Comparison of ENCODE assay signal across 1 cellular context in the genomic region with DNA sequence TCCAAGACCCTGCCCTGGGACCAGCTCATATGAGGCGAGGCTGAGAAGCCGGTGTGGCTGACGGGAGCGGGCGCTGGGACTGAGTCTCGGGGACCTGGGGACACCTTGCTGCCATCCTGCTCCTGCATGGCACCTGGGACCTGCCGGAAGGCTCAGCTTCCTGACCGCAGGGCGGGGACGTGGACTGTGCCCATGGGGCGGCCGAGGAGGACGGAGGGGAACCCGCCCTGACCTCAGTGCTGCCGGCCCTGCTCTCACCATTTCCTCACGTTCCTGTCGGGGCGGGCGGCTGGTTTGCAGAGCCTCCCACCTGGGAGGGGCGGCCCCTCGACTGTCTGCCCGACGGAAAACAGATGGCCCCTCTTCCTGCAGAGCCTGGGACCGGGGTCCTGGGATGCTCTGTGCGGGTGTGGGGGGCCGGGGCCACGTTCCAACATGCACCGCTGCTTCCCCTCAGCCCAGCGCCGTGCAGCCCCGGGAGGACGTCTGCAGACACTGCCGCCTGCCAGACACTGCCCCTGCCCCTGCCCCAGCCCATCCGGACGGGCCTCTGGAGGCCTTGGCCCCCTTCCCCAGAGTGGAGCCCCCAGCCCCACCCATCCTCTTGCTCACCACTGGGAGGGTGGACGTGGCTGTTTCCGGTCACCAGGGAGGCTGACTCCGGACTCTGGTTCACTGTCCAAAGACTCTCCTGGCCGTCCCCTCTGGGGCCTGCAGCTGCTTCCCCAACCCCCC.
TF ChIP-seq lines count a peak whose summit lies in the region.

No MANE protein-coding gene starts in this region.

TF ChIP-seq in HepG2, 621 proteins besides CTCF, POLR2A, EP300 and RAD21:
- TF ChIP-seq GABPA (IDR thresholded peaks at IDR 0.05; ENCODE audit: low read depth, low read length): no peak
- TF ChIP-seq GABPA (CRISPR knock-in tag; IDR thresholded peaks at IDR 0.05; ENCODE audit: low read depth): peak; percentile 22; the same call in 1 of the 2 replicates
- TF ChIP-seq, protein P1, sequence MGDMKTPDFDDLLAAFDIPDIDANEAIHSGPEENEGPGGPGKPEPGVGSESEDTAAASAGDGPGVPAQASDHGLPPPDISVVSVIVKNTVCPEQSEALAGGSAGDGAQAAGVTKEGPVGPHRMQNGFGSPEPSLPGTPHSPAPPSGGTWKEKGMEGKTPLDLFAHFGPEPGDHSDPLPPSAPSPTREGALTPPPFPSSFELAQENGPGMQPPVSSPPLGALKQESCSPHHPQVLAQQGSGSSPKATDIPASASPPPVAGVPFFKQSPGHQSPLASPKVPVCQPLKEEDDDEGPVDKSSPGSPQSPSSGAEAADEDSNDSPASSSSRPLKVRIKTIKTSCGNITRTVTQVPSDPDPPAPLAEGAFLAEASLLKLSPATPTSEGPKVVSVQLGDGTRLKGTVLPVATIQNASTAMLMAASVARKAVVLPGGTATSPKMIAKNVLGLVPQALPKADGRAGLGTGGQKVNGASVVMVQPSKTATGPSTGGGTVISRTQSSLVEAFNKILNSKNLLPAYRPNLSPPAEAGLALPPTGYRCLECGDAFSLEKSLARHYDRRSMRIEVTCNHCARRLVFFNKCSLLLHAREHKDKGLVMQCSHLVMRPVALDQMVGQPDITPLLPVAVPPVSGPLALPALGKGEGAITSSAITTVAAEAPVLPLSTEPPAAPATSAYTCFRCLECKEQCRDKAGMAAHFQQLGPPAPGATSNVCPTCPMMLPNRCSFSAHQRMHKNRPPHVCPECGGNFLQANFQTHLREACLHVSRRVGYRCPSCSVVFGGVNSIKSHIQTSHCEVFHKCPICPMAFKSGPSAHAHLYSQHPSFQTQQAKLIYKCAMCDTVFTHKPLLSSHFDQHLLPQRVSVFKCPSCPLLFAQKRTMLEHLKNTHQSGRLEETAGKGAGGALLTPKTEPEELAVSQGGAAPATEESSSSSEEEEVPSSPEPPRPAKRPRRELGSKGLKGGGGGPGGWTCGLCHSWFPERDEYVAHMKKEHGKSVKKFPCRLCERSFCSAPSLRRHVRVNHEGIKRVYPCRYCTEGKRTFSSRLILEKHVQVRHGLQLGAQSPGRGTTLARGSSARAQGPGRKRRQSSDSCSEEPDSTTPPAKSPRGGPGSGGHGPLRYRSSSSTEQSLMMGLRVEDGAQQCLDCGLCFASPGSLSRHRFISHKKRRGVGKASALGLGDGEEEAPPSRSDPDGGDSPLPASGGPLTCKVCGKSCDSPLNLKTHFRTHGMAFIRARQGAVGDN (CRISPR knock-in tag; IDR thresholded peaks at IDR 0.05): peak; percentile 39
- TF ChIP-seq HNF4A (CRISPR knock-in tag; IDR thresholded peaks at IDR 0.05): peak; percentile 15; the same call in 1 of the 2 replicates
- TF ChIP-seq EZH2 (conservative IDR thresholded peaks at IDR 0.05; ENCODE audit: low read depth, low read length): peak; percentile 46; the same call in 1 of the 2 replicates
- no peak for TF ChIP-seq LCORL (IDR thresholded peaks at IDR 0.05)
- TF ChIP-seq LCORL (CRISPR knock-in tag; IDR thresholded peaks at IDR 0.05): 0 out of 2 replicates have a peak, but pooled peaks have one; percentile 26
- TF ChIP-seq, protein P2, sequence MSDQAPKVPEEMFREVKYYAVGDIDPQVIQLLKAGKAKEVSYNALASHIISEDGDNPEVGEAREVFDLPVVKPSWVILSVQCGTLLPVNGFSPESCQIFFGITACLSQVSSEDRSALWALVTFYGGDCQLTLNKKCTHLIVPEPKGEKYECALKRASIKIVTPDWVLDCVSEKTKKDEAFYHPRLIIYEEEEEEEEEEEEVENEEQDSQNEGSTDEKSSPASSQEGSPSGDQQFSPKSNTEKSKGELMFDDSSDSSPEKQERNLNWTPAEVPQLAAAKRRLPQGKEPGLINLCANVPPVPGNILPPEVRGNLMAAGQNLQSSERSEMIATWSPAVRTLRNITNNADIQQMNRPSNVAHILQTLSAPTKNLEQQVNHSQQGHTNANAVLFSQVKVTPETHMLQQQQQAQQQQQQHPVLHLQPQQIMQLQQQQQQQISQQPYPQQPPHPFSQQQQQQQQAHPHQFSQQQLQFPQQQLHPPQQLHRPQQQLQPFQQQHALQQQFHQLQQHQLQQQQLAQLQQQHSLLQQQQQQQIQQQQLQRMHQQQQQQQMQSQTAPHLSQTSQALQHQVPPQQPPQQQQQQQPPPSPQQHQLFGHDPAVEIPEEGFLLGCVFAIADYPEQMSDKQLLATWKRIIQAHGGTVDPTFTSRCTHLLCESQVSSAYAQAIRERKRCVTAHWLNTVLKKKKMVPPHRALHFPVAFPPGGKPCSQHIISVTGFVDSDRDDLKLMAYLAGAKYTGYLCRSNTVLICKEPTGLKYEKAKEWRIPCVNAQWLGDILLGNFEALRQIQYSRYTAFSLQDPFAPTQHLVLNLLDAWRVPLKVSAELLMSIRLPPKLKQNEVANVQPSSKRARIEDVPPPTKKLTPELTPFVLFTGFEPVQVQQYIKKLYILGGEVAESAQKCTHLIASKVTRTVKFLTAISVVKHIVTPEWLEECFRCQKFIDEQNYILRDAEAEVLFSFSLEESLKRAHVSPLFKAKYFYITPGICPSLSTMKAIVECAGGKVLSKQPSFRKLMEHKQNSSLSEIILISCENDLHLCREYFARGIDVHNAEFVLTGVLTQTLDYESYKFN (CRISPR knock-in tag; conservative IDR thresholded peaks at IDR 0.05): peak; percentile 31; the same call in 1 of the 2 replicates
- peak; percentile 51; the same call in 1 of the 2 replicates for TF ChIP-seq ETV5 (CRISPR knock-in tag; IDR thresholded peaks at IDR 0.05; ENCODE audit: borderline replicate concordance)
- 0 out of 2 replicates have a peak, but pooled peaks have one; percentile 35 for TF ChIP-seq ZBTB7A (CRISPR knock-in tag; IDR thresholded peaks at IDR 0.05)
- no peak for TF ChIP-seq ZNF3 (CRISPR knock-in tag; IDR thresholded peaks at IDR 0.05)
- TF ChIP-seq, protein P3, sequence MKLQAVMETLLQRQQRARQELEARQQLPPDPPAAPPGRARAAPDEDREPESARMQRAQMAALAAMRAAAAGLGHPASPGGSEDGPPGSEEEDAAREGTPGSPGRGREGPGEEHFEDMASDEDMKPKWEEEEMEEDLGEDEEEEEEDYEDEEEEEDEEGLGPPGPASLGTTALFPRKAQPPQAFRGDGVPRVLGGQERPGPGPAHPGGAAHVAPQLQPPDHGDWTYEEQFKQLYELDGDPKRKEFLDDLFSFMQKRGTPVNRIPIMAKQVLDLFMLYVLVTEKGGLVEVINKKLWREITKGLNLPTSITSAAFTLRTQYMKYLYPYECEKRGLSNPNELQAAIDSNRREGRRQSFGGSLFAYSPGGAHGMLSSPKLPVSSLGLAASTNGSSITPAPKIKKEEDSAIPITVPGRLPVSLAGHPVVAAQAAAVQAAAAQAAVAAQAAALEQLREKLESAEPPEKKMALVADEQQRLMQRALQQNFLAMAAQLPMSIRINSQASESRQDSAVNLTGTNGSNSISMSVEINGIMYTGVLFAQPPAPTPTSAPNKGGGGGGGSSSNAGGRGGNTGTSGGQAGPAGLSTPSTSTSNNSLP (IDR thresholded peaks at IDR 0.05; ENCODE audit: low read depth, low read length): no peak
- TF ChIP-seq MYNN (CRISPR knock-in tag; IDR thresholded peaks at IDR 0.05; ENCODE audit: low read depth): no peak
- peak; percentile 89; the same call in 1 of the 2 replicates for TF ChIP-seq MTF2 (CRISPR knock-in tag; IDR thresholded peaks at IDR 0.05; ENCODE audit: borderline replicate concordance)
- no peak for TF ChIP-seq HOXA7 (CRISPR knock-in tag; IDR thresholded peaks at IDR 0.05)
